Comparison of ENCODE assay signal across 18 cellular contexts in genomic region chr3:197495499-197495898, GRCh38.
DNase-seq lines count a peak whose midpoint lies in the region; ATAC-seq and TF ChIP-seq lines count a peak whose summit lies in the region.
"Had no signal": no experiment of that assay in that cellular context is flagged by ENCODE, and none has a peak within 500 bp of the region (broad histone marks: within the 10 kb centered on the region; RNA-seq: fewer than 3 reads in every experiment).

No MANE protein-coding gene starts in this region.

- POLR2A ChIA-PET in naive thymus-derived CD8-positive, alpha-beta T cell (lab: Charles Lee): interaction anchor here (0.6 kb wide), 1 partner anchor 177 kb away, joined by 7 read pairs; no protein-coding TSS in a partner anchor

- DNase-seq in GM13976 (ENCODE audit: low spot score): peak; percentile 75
- DNase-seq in epithelial cell of prostate (ENCODE audit: low read depth, low spot score): no peak
- no peak for DNase-seq in naive thymus-derived CD8-positive, alpha-beta T cell
- no peak for DNase-seq in BE2C
- no peak for DNase-seq in foreskin melanocyte
- DNase-seq: activated CD8-positive, alpha-beta T cell treated with anti-CD3 and anti-CD28 coated beads, Interleukin-2, amount 10 ng/mL, durations not matched to agents 7 days and 5 days; activated T-cell treated with anti-CD3 and anti-CD28 coated beads, Interleukin-2, amount 50 U/mL, for 72 hours; naive B cell; NCI-H1694 treated with DMSO at 0.1 percent for 48 hours; stimulated activated CD4-positive, alpha-beta T cell treated with anti-CD3 and anti-CD28 coated beads, Interleukin-4, amount 100 ng/mL, for 1 hour had no signal

- peaks cover 15% of the 10 kb centered on the region for H3K4me1 Mint-ChIP-seq in stimulated activated memory B cell treated with anti-CD40 and anti-IgM and Interleukin-4, amounts not matched to agents 10 μg/mL and 1 μg/mL and 100 μg/mL, for 72 hours
- H3K4me1 Mint-ChIP-seq in naive thymus-derived CD8-positive, alpha-beta T cell: no peaks in the 10 kb centered on the region

- peaks cover 12% of the 10 kb centered on the region for H3K27me3 Mint-ChIP-seq in stimulated activated memory B cell treated with anti-CD40 and anti-IgM and Interleukin-4, amounts not matched to agents 10 μg/mL and 1 μg/mL and 100 μg/mL, for 72 hours
- H3K27me3 Mint-ChIP-seq in naive thymus-derived CD8-positive, alpha-beta T cell: peaks cover 0 to 19% (median 2%) of the 10 kb centered on the region in 5 donors
- H3K27me3 Mint-ChIP-seq: activated naive CD8-positive, alpha-beta T cell had no signal

- H3K4me3 Mint-ChIP-seq in stimulated activated memory B cell treated with anti-CD40 and anti-IgM and Interleukin-4, amounts not matched to agents 10 μg/mL and 1 μg/mL and 100 μg/mL, for 72 hours: no peak overlapping the region
- H3K4me3 Mint-ChIP-seq in naive thymus-derived CD8-positive, alpha-beta T cell: no peak overlapping the region
- H3K4me3 Mint-ChIP-seq: activated CD8-positive, alpha-beta T cell treated with anti-CD3 and anti-CD28 coated beads, Interleukin-2, amount 10 ng/mL, durations not matched to agents 7 days and 5 days; activated naive CD8-positive, alpha-beta T cell; activated T-cell treated with anti-CD3 and anti-CD28 coated beads, Interleukin-2, amount 50 U/mL, for 72 hours; naive B cell had no signal

- H3K36me3 ChIP-seq in BE2C: no peaks in the 10 kb centered on the region
- H3K36me3 ChIP-seq: HAP-1 had no signal

- H3K4me3 ChIP-seq in BE2C (ENCODE audit: low read depth, low read length): no peak overlapping the region
- H3K4me3 ChIP-seq: HAP-1, hepatocyte, K562, lung, smooth muscle cell had no signal

- in situ Hi-C loops in GM13976 (cut with MboI; ENCODE audit: low sequenced_read_pairs, unreplicated experiment): no loop called here

- no peaks in the 10 kb centered on the region; the same call in 1 of the 2 replicates for H3K4me1 ChIP-seq in BE2C

- peak overlapping the region; percentile 35 for H3K27ac Mint-ChIP-seq in stimulated activated memory B cell treated with anti-CD40 and anti-IgM and Interleukin-4, amounts not matched to agents 10 μg/mL and 1 μg/mL and 100 μg/mL, for 72 hours
- no peak overlapping the region for H3K27ac Mint-ChIP-seq in naive thymus-derived CD8-positive, alpha-beta T cell
- H3K27ac Mint-ChIP-seq: activated CD8-positive, alpha-beta T cell treated with anti-CD3 and anti-CD28 coated beads, Interleukin-2, amount 10 ng/mL, durations not matched to agents 7 days and 5 days; activated naive CD8-positive, alpha-beta T cell; activated T-cell treated with anti-CD3 and anti-CD28 coated beads, Interleukin-2, amount 50 U/mL, for 72 hours had no signal

- ATAC-seq in HG02678 (IDR thresholded peaks at IDR 0.05; ENCODE audit: unreplicated experiment): peak; percentile 45
- ATAC-seq in stimulated activated memory B cell treated with anti-CD40 and anti-IgM and Interleukin-4, amounts not matched to agents 10 μg/mL and 1 μg/mL and 100 μg/mL, for 72 hours: peak; percentile 61
- no peak for ATAC-seq in naive thymus-derived CD8-positive, alpha-beta T cell
- ATAC-seq: activated CD8-positive, alpha-beta T cell treated with anti-CD3 and anti-CD28 coated beads, Interleukin-2, amount 10 ng/mL, durations not matched to agents 7 days and 5 days; activated T-cell treated with anti-CD3 and anti-CD28 coated beads, Interleukin-2, amount 50 U/mL, for 72 hours; K562 had no signal

- peak overlapping the region; percentile 61 for H3K27ac ChIP-seq in epithelial cell of prostate
- H3K27ac ChIP-seq: hepatocyte had no signal

- no peaks in the 10 kb centered on the region for H3K27me3 ChIP-seq in BE2C
- H3K27me3 ChIP-seq: hepatocyte had no signal

- H3K36me3 Mint-ChIP-seq in stimulated activated memory B cell treated with anti-CD40 and anti-IgM and Interleukin-4, amounts not matched to agents 10 μg/mL and 1 μg/mL and 100 μg/mL, for 72 hours: no peaks in the 10 kb centered on the region
- no peaks in the 10 kb centered on the region for H3K36me3 Mint-ChIP-seq in naive thymus-derived CD8-positive, alpha-beta T cell
- H3K36me3 Mint-ChIP-seq: activated naive CD8-positive, alpha-beta T cell; naive B cell had no signal

- TF ChIP-seq CTCF in GM13976 (IDR thresholded peaks at IDR 0.05; ENCODE audit: borderline replicate concordance, control extremely low read depth, extremely low read depth, insufficient read depth, missing control alignments) (no peak), BE2C (IDR thresholded peaks at IDR 0.05; ENCODE audit: low read depth, low read length) (no peak)

- no peaks in the 10 kb centered on the region for H3K9me3 Mint-ChIP-seq in stimulated activated memory B cell treated with anti-CD40 and anti-IgM and Interleukin-4, amounts not matched to agents 10 μg/mL and 1 μg/mL and 100 μg/mL, for 72 hours
- peaks cover 0 to 5% (median 0%) of the 10 kb centered on the region in 9 donors for H3K9me3 Mint-ChIP-seq in naive thymus-derived CD8-positive, alpha-beta T cell
- H3K9me3 Mint-ChIP-seq: activated T-cell treated with anti-CD3 and anti-CD28 coated beads, Interleukin-2, amount 50 U/mL, for 72 hours had no signal

- no peaks in the 10 kb centered on the region for H3K9me3 ChIP-seq in BE2C
- H3K9me3 ChIP-seq: HAP-1 had no signal

Comparison
In these comparisons a context has a peak if more than half of its experiments do, and no peak if none do; other contexts are left out.
1. ATAC-seq: peak in HG02678 (single experiment) and stimulated activated memory B cell treated with anti-CD40 and anti-IgM and Interleukin-4, amounts not matched to agents 10 μg/mL and 1 μg/mL and 100 μg/mL, for 72 hours (single experiment); none in naive thymus-derived CD8-positive, alpha-beta T cell (0 of 2).